In genomic region chr2:207317358-207317984, GRCh38 we compare ENCODE assay signal across 16 cellular contexts.
DNase-seq lines count a peak whose midpoint lies in the region; ATAC-seq, FAIRE-seq and TF ChIP-seq lines count a peak whose summit lies in the region.
"Had no signal": no experiment of that assay in that cellular context is flagged by ENCODE, and none has a peak within 500 bp of the region (broad histone marks: within the 10 kb centered on the region; RNA-seq: fewer than 3 reads in every experiment).

No MANE protein-coding gene starts in this region.

- peak; percentile 58 for FAIRE-seq in GM12891 (lab: Jason Lieb, UNC)
- FAIRE-seq: endometrium had no signal

- no peak for TF ChIP-seq POLR2A in GM12891 (IDR thresholded peaks at IDR 0.05; ENCODE audit: low read depth, low read length)
- no peak for TF ChIP-seq POLR2A in GM18505 (IDR thresholded peaks at IDR 0.05; ENCODE audit: borderline replicate concordance, extremely low read depth, insufficient read depth, insufficient read length)

- ATAC-seq in HG02610 (IDR thresholded peaks at IDR 0.05; ENCODE audit: unreplicated experiment) (peak; percentile 79), GM18505 (IDR thresholded peaks at IDR 0.05; ENCODE audit: unreplicated experiment) (no peak)
- ATAC-seq: CD8-positive, alpha-beta T cell had no signal

- DNase-seq in GM12891 (ENCODE audit: insufficient read length, low spot score): no peak
- peak; percentile 26 for DNase-seq in amniotic epithelial cell (ENCODE audit: low read depth)
- peak; percentile 83 for DNase-seq in iris pigment epithelial cell (ENCODE audit: low read depth)
- no peak for DNase-seq in HuH-7.5 (ENCODE audit: low spot score)
- no peak for DNase-seq in NCI-H187 (lab: John Stamatoyannopoulos, UW)
- DNase-seq in GM19238 (ENCODE audit: insufficient read length, low spot score): no peak
- DNase-seq: activated B cell treated with CpG ODN at 0.5 μM for 24 hours; activated effector memory CD4-positive, alpha-beta T cell treated with anti-CD3 and anti-CD28 coated beads, Interleukin-2, amount 50 U/mL, for 16 hours; CD8-positive, alpha-beta T cell; GF-D8; H9; MG63; stimulated activated CD4-positive, alpha-beta T cell treated with anti-CD3 and anti-CD28 coated beads, Interleukin-12 subunit alpha, Interleukin-12 subunit beta, amount 100 ng/mL, for 4 hours had no signal

TF ChIP-seq in GM12891, 5 proteins besides CTCF, POLR2A, EP300 and RAD21:
- TF ChIP-seq SPI1 (IDR thresholded peaks at IDR 0.05; ENCODE audit: low read depth, low read length): no peak
- TF ChIP-seq POLR2AphosphoS5 (IDR thresholded peaks at IDR 0.05; ENCODE audit: low read depth, low read length): no peak
- TF ChIP-seq TAF1 (IDR thresholded peaks at IDR 0.05; ENCODE audit: low read depth, low read length): no peak
- TF ChIP-seq PAX5 (IDR thresholded peaks at IDR 0.05; ENCODE audit: insufficient read depth, low read length, severe bottlenecking): no peak
- TF ChIP-seq POU2F2 (IDR thresholded peaks at IDR 0.05; ENCODE audit: low read depth, low read length): no peak

Comparison
In these comparisons a context has a peak if more than half of its experiments do, and no peak if none do; other contexts are left out.
1. DNase-seq: peak in amniotic epithelial cell (single experiment) and iris pigment epithelial cell (single experiment); none in GM12891 (single experiment), HuH-7.5 (single experiment), NCI-H187 (0 of 2) and GM19238 (single experiment).